ENCODE assay signal across 2 cellular contexts in genomic region chr19:55652311-55653078, GRCh38.
TF ChIP-seq lines count a peak whose summit lies in the region.

No MANE protein-coding gene starts in this region.

TF ChIP-seq in IMR-90, 13 proteins besides CTCF, POLR2A, EP300 and RAD21:
- no peak for TF ChIP-seq ELK1 (IDR thresholded peaks at IDR 0.05; ENCODE audit: borderline replicate concordance, low read depth, low read length)
- TF ChIP-seq NFE2L2 (IDR thresholded peaks at IDR 0.05; ENCODE audit: low read depth, low read length), result no peak
- no peak for TF ChIP-seq SMC3 (IDR thresholded peaks at IDR 0.05; ENCODE audit: low read depth, low read length)
- no peak for TF ChIP-seq RFX5 (IDR thresholded peaks at IDR 0.05; ENCODE audit: low read depth, low read length)
- no peak for TF ChIP-seq CEBPB (IDR thresholded peaks at IDR 0.05; ENCODE audit: low read depth, low read length)
- no peak for TF ChIP-seq MAFK (IDR thresholded peaks at IDR 0.05; ENCODE audit: low read depth, low read length)
- no peak for TF ChIP-seq MXI1 (IDR thresholded peaks at IDR 0.05; ENCODE audit: borderline replicate concordance, low read depth, low read length)
- no peak for TF ChIP-seq RCOR1 (IDR thresholded peaks at IDR 0.05; ENCODE audit: insufficient replicate concordance, low read length)
- TF ChIP-seq BHLHE40 (IDR thresholded peaks at IDR 0.05; ENCODE audit: low read depth, low read length), result no peak
- no peak for TF ChIP-seq CHD1 (IDR thresholded peaks at IDR 0.05; ENCODE audit: low read depth, low read length)
- no peak for TF ChIP-seq MAZ (IDR thresholded peaks at IDR 0.05; ENCODE audit: borderline replicate concordance, low read depth, low read length)
- no peak for TF ChIP-seq USF2 (IDR thresholded peaks at IDR 0.05; ENCODE audit: low read depth, low read length)
- no peak for TF ChIP-seq FOS (IDR thresholded peaks at IDR 0.05; ENCODE audit: low read depth, low read length)
TF ChIP-seq in IMR-90: peak in this region for 0.

TF ChIP-seq in H1, 55 proteins besides CTCF, POLR2A, EP300 and RAD21:
- TF ChIP-seq SP4 (IDR thresholded peaks at IDR 0.05; ENCODE audit: low read length), result no peak
- TF ChIP-seq NRF1 (IDR thresholded peaks at IDR 0.05; ENCODE audit: low read depth, low read length), result no peak
- peak; percentile 33; the same call in 1 of the 2 replicates for TF ChIP-seq MAX (IDR thresholded peaks at IDR 0.05)
- TF ChIP-seq CTBP2 (IDR thresholded peaks at IDR 0.05; ENCODE audit: borderline replicate concordance, insufficient read depth, insufficient read length, low read length), result no peak
- TF ChIP-seq ZNF274 (IDR thresholded peaks at IDR 0.05; ENCODE audit: borderline replicate concordance, extremely low read depth, low read length), result no peak
- TF ChIP-seq E2F6 (IDR thresholded peaks at IDR 0.05), result peak; percentile 34; the same call in 1 of the 2 replicates
- no peak for TF ChIP-seq MAFK (IDR thresholded peaks at IDR 0.05; ENCODE audit: low read depth, low read length)
